ENCODE assay signal across 16 cellular contexts in genomic region chr2:239375278-239376061, GRCh38. TPM values are rescaled to one million over a fixed set of nuclear protein-coding genes. Genes with fewer than 3 reads are reported as not detected.
DNase-seq lines count a peak whose midpoint lies in the region; ATAC-seq, FAIRE-seq and TF ChIP-seq lines count a peak whose summit lies in the region.
"Had no signal": no experiment of that assay in that cellular context is flagged by ENCODE, and none has a peak within 500 bp of the region (broad histone marks: within the 10 kb centered on the region; RNA-seq: fewer than 3 reads in every experiment).

No MANE protein-coding gene starts in this region.

- peak; percentile 16; the same call in 2 of the 3 replicates for TF ChIP-seq CTCF in A549 (IDR thresholded peaks at IDR 0.05)
- TF ChIP-seq CTCF in GM12872 (IDR thresholded peaks at IDR 0.05; ENCODE audit: insufficient read depth, low read depth, low read length): peak; percentile 33; the same call in 1 of the 3 replicates
- peak in 1 of 4 donors; percentile 16 for TF ChIP-seq CTCF in right lobe of liver (IDR thresholded peaks at IDR 0.05)

- H3K4me2 ChIP-seq in A549: no peak overlapping the region

- TF ChIP-seq RAD21 in A549 (conservative IDR thresholded peaks at IDR 0.05 in 1 of 2, IDR thresholded peaks at IDR 0.05 in 1 of 2): peak; percentile 29 to 39; a peak in 3 of 5 replicates

- intact Hi-C loops in right lobe of liver (cut with DNase I): no loop called here

- no peak for TF ChIP-seq EP300 in A549 (IDR thresholded peaks at IDR 0.05)

- WGBS in A549 (ENCODE audit: missing lambda C conversion rate): 89% methylated on average over 23 of the region's 31 CpGs
- WGBS in right lobe of liver (ENCODE audit: insufficient coverage, low coverage, low lambda C conversion rate, missing lambda C conversion rate): no CpG with 5 or more reads among the region's 31 CpGs

- ATAC-seq in A549 (peak; percentile 61 to 72; a peak in 4 of 6 replicates), SK-N-SH treated with all-trans-retinoic acid at 6 μM for 48 hours (peak; percentile 54; the same call in 2 of the 3 replicates), right lobe of liver (peak in 3 of 4 donors; percentile 11 to 34 (median 12)), HG02642 (IDR thresholded peaks at IDR 0.05; ENCODE audit: poor library complexity, unreplicated experiment) (no peak), GM21576 (IDR thresholded peaks at IDR 0.05; ENCODE audit: unreplicated experiment) (no peak)
- ATAC-seq: stimulated activated effector memory CD8-positive, alpha-beta T cell treated with anti-CD3 and anti-CD28 coated beads, Interleukin-12 subunit alpha, Interleukin-12 subunit beta, amount 100 ng/mL, for 72 hours; T-helper 17 cell had no signal

- FAIRE-seq in A549 (lab: Jason Lieb, UNC): no peak
- FAIRE-seq: G401.6 had no signal

- no peaks in the 10 kb centered on the region for H3K27me3 ChIP-seq in right lobe of liver
- H3K27me3 ChIP-seq: ascending aorta had no signal

- H3K4me1 ChIP-seq in A549 (no peaks in the 10 kb centered on the region), right lobe of liver (no peaks in the 10 kb centered on the region)
- H3K4me1 ChIP-seq: ascending aorta had no signal

- CTCF ChIA-PET in A549 (lab: Yijun Ruan, JAX): no interaction called here

- no peak overlapping the region for H3K27ac ChIP-seq in A549
- H3K27ac ChIP-seq in right lobe of liver: no peak overlapping the region
- H3K27ac ChIP-seq: ascending aorta had no signal

- H3K4me3 ChIP-seq in A549 (no peak overlapping the region), right lobe of liver (no peak overlapping the region)
- H3K4me3 ChIP-seq: ascending aorta had no signal

- H3K9me3 ChIP-seq in A549 (no peaks in the 10 kb centered on the region), right lobe of liver (no peaks in the 10 kb centered on the region)
- H3K9me3 ChIP-seq: ascending aorta had no signal

- no peak for TF ChIP-seq POLR2A in A549 (IDR thresholded peaks at IDR 0.05; ENCODE audit: low read length)
- no peak for TF ChIP-seq POLR2A in right lobe of liver (IDR thresholded peaks at IDR 0.05)

- DNase-seq in A549 (ENCODE audit: low read depth in 1 of 2, low spot score in 1 of 2) (peak in 1 of 2 experiments; percentile 21), right lobe of liver (peak in 2 of 3 donors; percentile 19 to 42), NCI-H524 (lab: John Stamatoyannopoulos, UW) (no peak), GM03348 (ENCODE audit: low spot score) (no peak)
- DNase-seq: activated CD4-positive, alpha-beta T cell treated with anti-CD3 and anti-CD28 coated beads for 4 hours; NCI-H1092 treated with DMSO at 0.1 percent for 48 hours; NCI-H345; stimulated activated CD4-positive, alpha-beta T cell treated with anti-CD3 and anti-CD28 coated beads, Interleukin-4, amount 100 ng/mL, for 24 hours; T-helper 17 cell had no signal

- POLR2A ChIA-PET in A549 (lab: Yijun Ruan, JAX): no interaction called here

- peaks cover 0 to 3% (median 0%) of the 10 kb centered on the region in 4 donors for H3K36me3 ChIP-seq in right lobe of liver

TF ChIP-seq in A549, 52 proteins besides CTCF, POLR2A, EP300 and RAD21:
- TF ChIP-seq EHF (CRISPR knock-in tag; IDR thresholded peaks at IDR 0.05) (no peak), BHLHE40 (IDR thresholded peaks at IDR 0.05; ENCODE audit: low read depth, low read length) (no peak), CBX8 (IDR thresholded peaks at IDR 0.05) (no peak), HES2 (IDR thresholded peaks at IDR 0.05) (no peak), CBX2 (IDR thresholded peaks at IDR 0.05; ENCODE audit: borderline replicate concordance, low read depth) (no peak), TFCP2L1 (CRISPR knock-in tag; IDR thresholded peaks at IDR 0.05) (no peak), EHMT2 (IDR thresholded peaks at IDR 0.05; ENCODE audit: low read depth) (no peak), SMC3 (IDR thresholded peaks at IDR 0.05) (0 out of 3 replicates have a peak, but pooled peaks have one; percentile 29)

TF ChIP-seq in SK-N-SH treated with all-trans-retinoic acid at 6 μM for 48 hours, 23 proteins besides CTCF, POLR2A, EP300 and RAD21:
- TF ChIP-seq RARB (CRISPR knock-in tag; IDR thresholded peaks at IDR 0.05) (no peak), TOX (CRISPR knock-in tag; IDR thresholded peaks at IDR 0.05; ENCODE audit: borderline replicate concordance) (no peak), ZNF8 (CRISPR knock-in tag; IDR thresholded peaks at IDR 0.05) (no peak), PPARA (CRISPR knock-in tag; IDR thresholded peaks at IDR 0.05; ENCODE audit: borderline replicate concordance) (no peak), TCF4 (CRISPR knock-in tag; IDR thresholded peaks at IDR 0.05; ENCODE audit: borderline replicate concordance) (no peak), PATZ1 (CRISPR knock-in tag; IDR thresholded peaks at IDR 0.05; ENCODE audit: borderline replicate concordance) (no peak), BACH2 (CRISPR knock-in tag; IDR thresholded peaks at IDR 0.05; ENCODE audit: borderline replicate concordance) (no peak)
- TF ChIP-seq, protein P1, sequence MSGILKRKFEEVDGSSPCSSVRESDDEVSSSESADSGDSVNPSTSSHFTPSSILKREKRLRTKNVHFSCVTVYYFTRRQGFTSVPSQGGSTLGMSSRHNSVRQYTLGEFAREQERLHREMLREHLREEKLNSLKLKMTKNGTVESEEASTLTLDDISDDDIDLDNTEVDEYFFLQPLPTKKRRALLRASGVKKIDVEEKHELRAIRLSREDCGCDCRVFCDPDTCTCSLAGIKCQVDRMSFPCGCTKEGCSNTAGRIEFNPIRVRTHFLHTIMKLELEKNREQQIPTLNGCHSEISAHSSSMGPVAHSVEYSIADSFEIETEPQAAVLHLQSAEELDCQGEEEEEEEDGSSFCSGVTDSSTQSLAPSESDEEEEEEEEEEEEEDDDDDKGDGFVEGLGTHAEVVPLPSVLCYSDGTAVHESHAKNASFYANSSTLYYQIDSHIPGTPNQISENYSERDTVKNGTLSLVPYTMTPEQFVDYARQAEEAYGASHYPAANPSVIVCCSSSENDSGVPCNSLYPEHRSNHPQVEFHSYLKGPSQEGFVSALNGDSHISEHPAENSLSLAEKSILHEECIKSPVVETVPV (CRISPR knock-in tag; IDR thresholded peaks at IDR 0.05): no peak

RNA-seq across cellular contexts. Expression of gene HDAC4, which starts 25.4 kb away (rescaled TPM):
- polyA plus RNA-seq in A549 (2011; rRNA removed): 7.0 and 8.6 TPM in 2 replicates
- 9.5 and 12.1 TPM in 2 replicates for polyA plus RNA-seq in A549 (2012; cell fraction: cytosol; rRNA removed)
- 26.0 and 29.3 TPM in 2 replicates for polyA plus RNA-seq in A549 (2012; cell fraction: nucleus; rRNA removed)
- 10.4 to 12.4 TPM (median 11.8 TPM) in 3 replicates for polyA plus RNA-seq in A549 (2017; fragmentation: RNase III; extraction: RNeasy Plus Mini Kit Qiagen cat#74134 plus additional on column Dnase treatment)
- 27.6 and 45.9 TPM in 2 replicates for polyA minus RNA-seq in A549 (2011; rRNA and poly(A)+ RNA removed)
- total RNA-seq in right lobe of liver: 10 to 100 TPM in 5 of 6 experiments, 1 to 10 TPM in 1; 8.9 to 22.4 (median 14.7) TPM

Comparison
In these comparisons a context has a peak if more than half of its experiments do, and no peak if none do; other contexts are left out.
1. ATAC-seq: peak in A549 (2 of 2), SK-N-SH treated with all-trans-retinoic acid at 6 μM for 48 hours (single experiment) and right lobe of liver (3 of 4); none in HG02642 (single experiment) and GM21576 (single experiment).
2. DNase-seq: peak in right lobe of liver (2 of 3); none in NCI-H524 (0 of 2) and GM03348 (single experiment).